16 cellular contexts compared by ENCODE assay signal in genomic region chr17:35255316-35255715, GRCh38. TPM values are rescaled to one million over a fixed set of nuclear protein-coding genes. Genes with fewer than 3 reads are reported as not detected.
DNase-seq lines count a peak whose midpoint lies in the region; ATAC-seq and TF ChIP-seq lines count a peak whose summit lies in the region.
"Had no signal": no experiment of that assay in that cellular context is flagged by ENCODE, and none has a peak within 500 bp of the region (broad histone marks: within the 10 kb centered on the region; RNA-seq: fewer than 3 reads in every experiment).

No MANE protein-coding gene starts in this region.

- H3K27ac Mint-ChIP-seq in activated naive CD4-positive, alpha-beta T cell treated with anti-CD3 and anti-CD28 coated beads, Interleukin-2, amount 10 ng/mL, durations not matched to agents 7 days and 5 days = peak overlapping the region; percentile 2
- H3K27ac Mint-ChIP-seq in activated naive CD4-positive, alpha-beta T cell treated with anti-CD3 and anti-CD28 coated beads, Interleukin-2, amount 50 U/mL, for 72 hours = no peak overlapping the region
- peak overlapping the region; percentile 46 to 74 for H3K27ac Mint-ChIP-seq in T-cell

- peak overlapping the region; percentile 2 for H3K27ac ChIP-seq in suprapubic skin
- H3K27ac ChIP-seq: WERI-Rb-1 had no signal

- no peaks in the 10 kb centered on the region for H3K27me3 ChIP-seq in suprapubic skin

- no peaks in the 10 kb centered on the region for H3K9me3 Mint-ChIP-seq in activated naive CD4-positive, alpha-beta T cell treated with anti-CD3 and anti-CD28 coated beads, Interleukin-2, amount 10 ng/mL, durations not matched to agents 7 days and 5 days
- H3K9me3 Mint-ChIP-seq in activated naive CD4-positive, alpha-beta T cell treated with anti-CD3 and anti-CD28 coated beads, Interleukin-2, amount 50 U/mL, for 72 hours = no peaks in the 10 kb centered on the region
- no peaks in the 10 kb centered on the region for H3K9me3 Mint-ChIP-seq in T-cell

- DNase-seq in activated naive CD4-positive, alpha-beta T cell treated with anti-CD3 and anti-CD28 coated beads, Interleukin-2, amount 10 ng/mL, durations not matched to agents 7 days and 5 days = no peak
- no peak for DNase-seq in activated naive CD4-positive, alpha-beta T cell treated with anti-CD3 and anti-CD28 coated beads, Interleukin-2, amount 50 U/mL, for 72 hours (ENCODE audit: low spot score in 2 of 2)
- no peak for DNase-seq in T-cell
- DNase-seq in islet precursor cell = peak; percentile 13
- DNase-seq in suprapubic skin (ENCODE audit: low spot score in 2 of 2) = no peak
- DNase-seq: COR-L47; hippocampal formation; mesendoderm; NCI-H226; stimulated activated naive CD4-positive, alpha-beta T cell; T-helper 1 cell; WERI-Rb-1 had no signal

- peaks cover 47% of the 10 kb centered on the region for H3K4me1 ChIP-seq in suprapubic skin

- POLR2A ChIA-PET in T-cell (lab: Charles Lee) = no interaction called here

- H3K4me3 Mint-ChIP-seq in activated naive CD4-positive, alpha-beta T cell treated with anti-CD3 and anti-CD28 coated beads, Interleukin-2, amount 10 ng/mL, durations not matched to agents 7 days and 5 days = no peak overlapping the region
- no peak overlapping the region for H3K4me3 Mint-ChIP-seq in T-cell

- no peak for TF ChIP-seq POLR2A in suprapubic skin (IDR thresholded peaks at IDR 0.05)

- no peaks in the 10 kb centered on the region for H3K27me3 Mint-ChIP-seq in activated naive CD4-positive, alpha-beta T cell treated with anti-CD3 and anti-CD28 coated beads, Interleukin-2, amount 10 ng/mL, durations not matched to agents 7 days and 5 days
- no peaks in the 10 kb centered on the region for H3K27me3 Mint-ChIP-seq in T-cell

- 94% methylated on average over 4 of the region's 4 CpGs for WGBS in suprapubic skin

- no peak for TF ChIP-seq CTCF in suprapubic skin (IDR thresholded peaks at IDR 0.05)

- peaks cover 82% of the 10 kb centered on the region for H3K4me1 Mint-ChIP-seq in activated naive CD4-positive, alpha-beta T cell treated with anti-CD3 and anti-CD28 coated beads, Interleukin-2, amount 10 ng/mL, durations not matched to agents 7 days and 5 days
- peaks cover 86 to 94% (median 92%) of the 10 kb centered on the region in 3 donors for H3K4me1 Mint-ChIP-seq in T-cell

- H3K36me3 ChIP-seq in suprapubic skin = peaks cover 8% of the 10 kb centered on the region
- H3K36me3 ChIP-seq: WERI-Rb-1 had no signal

- TF ChIP-seq EP300 in suprapubic skin (IDR thresholded peaks at IDR 0.05) = no peak

- H3K36me3 Mint-ChIP-seq in activated naive CD4-positive, alpha-beta T cell treated with anti-CD3 and anti-CD28 coated beads, Interleukin-2, amount 10 ng/mL, durations not matched to agents 7 days and 5 days = peaks cover 82% of the 10 kb centered on the region
- H3K36me3 Mint-ChIP-seq in activated naive CD4-positive, alpha-beta T cell treated with anti-CD3 and anti-CD28 coated beads, Interleukin-2, amount 50 U/mL, for 72 hours = peaks cover 0 to 52% of the 10 kb centered on the region in 2 donors
- H3K36me3 Mint-ChIP-seq in T-cell = peaks cover 76% of the 10 kb centered on the region

- no peak for ATAC-seq in activated naive CD4-positive, alpha-beta T cell treated with anti-CD3 and anti-CD28 coated beads, Interleukin-2, amount 50 U/mL, for 72 hours
- ATAC-seq in T-cell (replicated peaks in 1 of 4) (no peak), GM18858 (IDR thresholded peaks at IDR 0.05; ENCODE audit: unreplicated experiment) (no peak), GM19324 (IDR thresholded peaks at IDR 0.05; ENCODE audit: low FRiP score, unreplicated experiment) (no peak), HG03108 (IDR thresholded peaks at IDR 0.05; ENCODE audit: unreplicated experiment) (no peak)
- ATAC-seq: Right ventricle myocardium inferior had no signal

- H3K9me3 ChIP-seq in suprapubic skin = no peaks in the 10 kb centered on the region

- CTCF ChIA-PET in activated naive CD4-positive, alpha-beta T cell treated with anti-CD3 and anti-CD28 coated beads, Interleukin-2, amount 10 ng/mL, durations not matched to agents 7 days and 5 days (lab: Charles Lee) = no interaction called here
- CTCF ChIA-PET in T-cell (lab: Charles Lee) = no interaction called here

- no peak overlapping the region for H3K4me3 ChIP-seq in suprapubic skin

RNA-seq across cellular contexts. Expression of gene SLFN5, which starts 12.4 kb away (rescaled TPM):
- 10 to 100 TPM; 24.3 to 68.2 TPM for total RNA-seq in activated naive CD4-positive, alpha-beta T cell treated with anti-CD3 and anti-CD28 coated beads, Interleukin-2, amount 50 U/mL, for 72 hours
- 100 to 1,000 TPM; 132 to 195 (median 164) TPM for total RNA-seq in T-cell
- total RNA-seq in suprapubic skin = 10 to 100 TPM in 2 of 4 donors, 1 to 10 TPM in 2; 4.9 to 17.9 (median 9.1) TPM

Comparison
In these comparisons a context has a peak if more than half of its experiments do, and no peak if none do; other contexts are left out.
1. H3K27ac Mint-ChIP-seq: peak in activated naive CD4-positive, alpha-beta T cell treated with anti-CD3 and anti-CD28 coated beads, Interleukin-2, amount 10 ng/mL, durations not matched to agents 7 days and 5 days (single experiment) and T-cell (2 of 2); none in activated naive CD4-positive, alpha-beta T cell treated with anti-CD3 and anti-CD28 coated beads, Interleukin-2, amount 50 U/mL, for 72 hours (0 of 2).